In genomic region chr5:14739961-14740360, GRCh38 we compare ENCODE assay signal across 25 cellular contexts.
DNase-seq lines count a peak whose midpoint lies in the region; ATAC-seq, FAIRE-seq and TF ChIP-seq lines count a peak whose summit lies in the region.
"Had no signal": no experiment of that assay in that cellular context is flagged by ENCODE, and none has a peak within 500 bp of the region (broad histone marks: within the 10 kb centered on the region; RNA-seq: fewer than 3 reads in every experiment).

No MANE protein-coding gene starts in this region.

- dilution Hi-C loops in keratinocyte (cut with MboI; ENCODE audit: extremely low pct_ligation_motif_present, low sequenced_read_pairs): no loop called here

- H3K4me3 ChIP-seq in heart left ventricle (no peak overlapping the region), right cardiac atrium (ENCODE audit: low read length) (no peak overlapping the region), ascending aorta (no peak overlapping the region), keratinocyte (ENCODE audit: control insufficient read depth in 2 of 3, extremely low read depth in 1 of 3, insufficient read depth in 2 of 3, low read depth in 1 of 3, low read length in 3 of 3) (no peak overlapping the region), colonic mucosa (no peak overlapping the region)
- H3K4me3 ChIP-seq: body of pancreas, lower lobe of right lung, psoas muscle had no signal

- H3K27me3 ChIP-seq in heart left ventricle (no peaks in the 10 kb centered on the region), right cardiac atrium (ENCODE audit: control insufficient read depth, insufficient read depth) (no peaks in the 10 kb centered on the region), ascending aorta (no peaks in the 10 kb centered on the region), keratinocyte (ENCODE audit: control insufficient read depth, extremely low read depth, insufficient read depth, low read length) (no peaks in the 10 kb centered on the region), colonic mucosa (no peaks in the 10 kb centered on the region)
- H3K27me3 ChIP-seq: body of pancreas had no signal

- no peak for DNase-seq in heart left ventricle
- DNase-seq in right cardiac atrium: no peak
- DNase-seq in ascending aorta (ENCODE audit: low spot score in 2 of 2): no peak
- no peak for DNase-seq in keratinocyte (ENCODE audit: low read depth, low spot score)
- DNase-seq in colonic mucosa: no peak
- no peak for DNase-seq in NCI-H2107 (lab: John Stamatoyannopoulos, UW)
- DNase-seq in NCI-H748 treated with DMSO at 0.1 percent for 48 hours (lab: John Stamatoyannopoulos, UW): no peak
- no peak for DNase-seq in G401 (ENCODE audit: low spot score)
- DNase-seq: activated CD4-positive, alpha-beta memory T cell treated with anti-CD3 and anti-CD28 coated beads for 36 hours; activated CD4-positive, alpha-beta T cell treated with anti-CD3 and anti-CD28 coated beads for 1 hour; activated naive CD4-positive, alpha-beta T cell treated with Interleukin-2 at 50 U/mL for 16 hours; CD8-positive, alpha-beta T cell; islet precursor cell; KBM-7; lower lobe of right lung; naive thymus-derived CD8-positive, alpha-beta T cell; NCI-H2029; NCI-H524 treated with DMSO at 0.1 percent for 48 hours; NK-92 treated with Interleukin-12 subunit alpha and Interleukin-12 subunit beta, amount 100 ng/mL, for 24 hours; nucleus accumbens; psoas muscle had no signal

- H4K20me1 ChIP-seq in keratinocyte (ENCODE audit: control insufficient read depth, extremely low read depth, insufficient read depth, low read length): no peaks in the 10 kb centered on the region

- TF ChIP-seq CTCF in heart left ventricle (IDR thresholded peaks at IDR 0.05): no peak
- no peak for TF ChIP-seq CTCF in ascending aorta (IDR thresholded peaks at IDR 0.05)
- no peak for TF ChIP-seq CTCF in keratinocyte (optimal IDR thresholded peaks at IDR 0.05 in 1 of 3, IDR thresholded peaks at IDR 0.05 in 1 of 3, conservative IDR thresholded peaks at IDR 0.05 in 1 of 3; ENCODE audit: extremely low read depth in 1 of 3, insufficient read depth in 2 of 3, low read length in 3 of 3)
- TF ChIP-seq CTCF in colonic mucosa (IDR thresholded peaks at IDR 0.05): no peak

- H3K9ac ChIP-seq in keratinocyte (ENCODE audit: control insufficient read depth, extremely low read depth, insufficient read depth, low read length): no peak overlapping the region
- no peak overlapping the region for H3K9ac ChIP-seq in colonic mucosa (ENCODE audit: low read depth in 2 of 2, low read length in 2 of 2)

- H2AFZ ChIP-seq in keratinocyte (ENCODE audit: control insufficient read depth, low read length): no peak overlapping the region

- H3K4me1 ChIP-seq in heart left ventricle: peaks cover 0 to 63% (median 27%) of the 10 kb centered on the region in 12 donors
- H3K4me1 ChIP-seq in right cardiac atrium (ENCODE audit: control insufficient read depth, insufficient read depth, low read length): peaks cover 5% of the 10 kb centered on the region
- peaks cover 11 to 43% of the 10 kb centered on the region in 2 donors for H3K4me1 ChIP-seq in ascending aorta
- H3K4me1 ChIP-seq in keratinocyte (ENCODE audit: control insufficient read depth, extremely low read depth, insufficient read depth, low read length): peaks cover 11% of the 10 kb centered on the region
- H3K4me1 ChIP-seq in colonic mucosa: no peaks in the 10 kb centered on the region
- H3K4me1 ChIP-seq: body of pancreas, lower lobe of right lung had no signal

- intact Hi-C loops in heart left ventricle (cut with DNase I): loop anchor here in 6 of 10 donors (5.0 to 10.0 kb wide), 3 partner anchors 115 to 135 kb away; partner anchors contain the start of gene ANKH (in 5 of the 6)
- intact Hi-C loops in right cardiac atrium (cut with DNase I): loop anchor here in 2 of 4 donors (5.0 to 10.0 kb wide), 2 partner anchors 125 to 132 kb away; partner anchors contain the start of gene ANKH (in 1 of the 2)
- intact Hi-C loops in ascending aorta (cut with DNase I): loop anchor here (5.0 kb wide), 1 partner anchor 132 kb away; the partner anchor contains the start of gene ANKH
- intact Hi-C loops in colonic mucosa (cut with DNase I): no loop called here

- in situ Hi-C loops in G401 (cut with HindIII; ENCODE audit: low sequenced_read_pairs): no loop called here

- TF ChIP-seq POLR2A in heart left ventricle (IDR thresholded peaks at IDR 0.05): no peak

- H3K9me3 ChIP-seq in heart left ventricle (no peaks in the 10 kb centered on the region), right cardiac atrium (ENCODE audit: control insufficient read depth, low read length) (peaks cover 2% of the 10 kb centered on the region), ascending aorta (no peaks in the 10 kb centered on the region), keratinocyte (ENCODE audit: control insufficient read depth, low read depth, low read length) (no peaks in the 10 kb centered on the region), colonic mucosa (no peaks in the 10 kb centered on the region)
- H3K9me3 ChIP-seq: body of pancreas, lower lobe of right lung, psoas muscle had no signal

- WGBS in heart left ventricle, 4 donors: 42 to 56% (median 54%) methylated on average over 5 of the region's 5 CpGs
- WGBS in right cardiac atrium: 76% methylated on average over 5 of the region's 5 CpGs

- no peak for FAIRE-seq in keratinocyte (lab: Jason Lieb, UNC)
- FAIRE-seq: A204.1 had no signal

- no peaks in the 10 kb centered on the region for H3K9me1 ChIP-seq in keratinocyte (ENCODE audit: control insufficient read depth, extremely low read depth, insufficient read depth, low read length)

- no peaks in the 10 kb centered on the region for H3K79me2 ChIP-seq in keratinocyte (ENCODE audit: control insufficient read depth, insufficient read depth, low read length)

- no peak for ATAC-seq in heart left ventricle
- ATAC-seq in right cardiac atrium: no peak
- ATAC-seq: body of pancreas; CD8-positive, alpha-beta T cell; lower lobe of right lung; naive thymus-derived CD8-positive, alpha-beta T cell; psoas muscle; Right ventricle myocardium inferior; stimulated activated effector memory CD8-positive, alpha-beta T cell treated with anti-CD3 and anti-CD28 coated beads, Interleukin-12 subunit alpha, Interleukin-12 subunit beta, amount 100 ng/mL, for 72 hours had no signal

- peaks cover 0 to 79% (median 54%) of the 10 kb centered on the region in 9 donors for H3K36me3 ChIP-seq in heart left ventricle
- peaks cover 16 to 46% of the 10 kb centered on the region in 2 donors for H3K36me3 ChIP-seq in ascending aorta
- H3K36me3 ChIP-seq in keratinocyte (ENCODE audit: control insufficient read depth in 2 of 2, extremely low read depth in 1 of 2, insufficient read depth in 2 of 2, low read length in 2 of 2): no peaks in the 10 kb centered on the region
- H3K36me3 ChIP-seq in colonic mucosa: no peaks in the 10 kb centered on the region

- H3K4me2 ChIP-seq in keratinocyte (ENCODE audit: control insufficient read depth, extremely low read depth, insufficient read depth, low read depth, low read length): peak overlapping the region; percentile 15

- H3K27ac ChIP-seq in heart left ventricle: peak overlapping the region in 10 of 12 donors; percentile 0 to 78 (median 48)
- H3K27ac ChIP-seq in right cardiac atrium (ENCODE audit: low read length): no peak overlapping the region
- peak overlapping the region; percentile 70 to 75 for H3K27ac ChIP-seq in ascending aorta
- H3K27ac ChIP-seq in keratinocyte (ENCODE audit: control insufficient read depth, insufficient read depth, low read length): no peak overlapping the region
- H3K27ac ChIP-seq in colonic mucosa: no peak overlapping the region
- H3K27ac ChIP-seq: body of pancreas, lower lobe of right lung, psoas muscle had no signal

Comparison
In these comparisons a context has a peak if more than half of its experiments do, and no peak if none do; other contexts are left out.
1. H3K27ac ChIP-seq: peak in heart left ventricle (10 of 12) and ascending aorta (2 of 2); none in right cardiac atrium (single experiment), keratinocyte (single experiment) and colonic mucosa (single experiment).